Comparison of ENCODE assay signal across 10 cellular contexts in the genomic region with DNA sequence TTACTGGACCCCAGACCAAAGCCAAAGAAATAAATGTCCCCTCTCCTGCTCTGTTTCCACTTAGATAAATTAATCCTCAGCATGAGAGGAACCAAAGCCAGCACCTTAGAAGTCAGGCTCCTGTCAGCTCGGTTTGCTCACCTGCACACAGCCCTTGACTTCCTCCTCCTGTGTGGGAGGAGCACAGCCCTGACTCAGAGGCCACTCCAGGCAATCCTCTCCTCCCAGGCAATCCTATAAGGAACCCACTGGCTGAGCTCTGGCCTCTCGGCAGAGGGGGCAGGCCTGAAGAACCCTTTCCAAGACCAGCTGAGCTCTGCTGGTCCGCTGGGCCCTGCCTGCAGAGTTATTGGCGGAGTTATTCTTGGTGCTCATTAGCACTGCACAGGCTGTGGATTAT. TPM values are rescaled to one million over a fixed set of nuclear protein-coding genes. Genes with fewer than 3 reads are reported as not detected.
A peak's percentile ranks its signal among the peaks of the same experiment; 100 is the strongest.
DNase-seq lines count a peak whose midpoint lies in the region; ATAC-seq and TF ChIP-seq lines count a peak whose summit lies in the region.
"Had no signal": no experiment of that assay in that cellular context is flagged by ENCODE, and none has a peak within 500 bp of the region (broad histone marks: within the 10 kb centered on the region; RNA-seq: fewer than 3 reads in every experiment).

No MANE protein-coding gene starts in this region.

- no peaks in the 10 kb centered on the region for H3K36me3 ChIP-seq in spleen
- H3K36me3 ChIP-seq: adrenal gland had no signal

- TF ChIP-seq CTCF in type B pancreatic cell (conservative IDR thresholded peaks at IDR 0.05) (no peak), spleen (IDR thresholded peaks at IDR 0.05 in 8 of 11, conservative IDR thresholded peaks at IDR 0.05 in 3 of 11) (no peak)

- H3K9me3 ChIP-seq in spleen = no peaks in the 10 kb centered on the region
- H3K9me3 ChIP-seq: adrenal gland had no signal

- intact Hi-C loops in activated CD4-positive, alpha-beta T cell treated with anti-CD3 and anti-CD28 coated beads for 36 hours (cut with DNase I, micrococcal nuclease) = no loop called here
- intact Hi-C loops in spleen (cut with DNase I; ENCODE audit: low total_unique reads) = no loop called here

- no peaks in the 10 kb centered on the region for H3K36me3 Mint-ChIP-seq in activated CD4-positive, alpha-beta T cell treated with anti-CD3 and anti-CD28 coated beads for 36 hours (ENCODE audit: low read depth)
- peaks cover 4 to 7% (median 5%) of the 10 kb centered on the region in 3 donors for H3K36me3 Mint-ChIP-seq in immature natural killer cell
- peaks cover 3% of the 10 kb centered on the region for H3K36me3 Mint-ChIP-seq in type B pancreatic cell
- H3K36me3 Mint-ChIP-seq in natural killer cell treated with Interleukin-12 subunit alpha and Interleukin-12 subunit beta and Interleukin-15 and Interleukin-18, amount 100 ng/mL, for 72 hours = no peaks in the 10 kb centered on the region

- no peak overlapping the region for H3K4me3 Mint-ChIP-seq in activated CD4-positive, alpha-beta T cell treated with anti-CD3 and anti-CD28 coated beads for 36 hours
- H3K4me3 Mint-ChIP-seq in immature natural killer cell (no peak overlapping the region), type B pancreatic cell (peak overlapping the region; percentile 54)
- H3K4me3 Mint-ChIP-seq in natural killer cell treated with Interleukin-12 subunit alpha and Interleukin-12 subunit beta and Interleukin-15 and Interleukin-18, amount 100 ng/mL, for 72 hours = no peak overlapping the region

- TF ChIP-seq POLR2A in spleen (IDR thresholded peaks at IDR 0.05) = no peak

- H3K27ac Mint-ChIP-seq in activated CD4-positive, alpha-beta T cell treated with anti-CD3 and anti-CD28 coated beads for 36 hours = peak overlapping the region; percentile 40
- peak overlapping the region; percentile 6 to 65 (median 40) for H3K27ac Mint-ChIP-seq in immature natural killer cell
- H3K27ac Mint-ChIP-seq in type B pancreatic cell = peak overlapping the region; percentile 58
- H3K27ac Mint-ChIP-seq in natural killer cell treated with Interleukin-12 subunit alpha and Interleukin-12 subunit beta and Interleukin-15 and Interleukin-18, amount 100 ng/mL, for 72 hours = peak overlapping the region in 1 of 2 donors; percentile 26

- H3K4me1 Mint-ChIP-seq in activated CD4-positive, alpha-beta T cell treated with anti-CD3 and anti-CD28 coated beads for 36 hours = peaks cover 60% of the 10 kb centered on the region
- H3K4me1 Mint-ChIP-seq in immature natural killer cell (peaks cover 58 to 71% of the 10 kb centered on the region in 2 donors), type B pancreatic cell (ENCODE audit: unreplicated experiment) (peaks cover 30% of the 10 kb centered on the region)
- peaks cover 51 to 59% of the 10 kb centered on the region in 2 donors for H3K4me1 Mint-ChIP-seq in natural killer cell treated with Interleukin-12 subunit alpha and Interleukin-12 subunit beta and Interleukin-15 and Interleukin-18, amount 100 ng/mL, for 72 hours (ENCODE audit: low read depth in 2 of 2)

- H3K4me1 ChIP-seq in spleen = peaks cover 13 to 38% (median 29%) of the 10 kb centered on the region in 6 donors

- POLR2A ChIA-PET in activated CD4-positive, alpha-beta T cell treated with anti-CD3 and anti-CD28 coated beads for 36 hours (lab: Charles Lee) = no interaction called here

- H3K4me3 ChIP-seq in spleen = no peak overlapping the region
- H3K4me3 ChIP-seq: adrenal gland had no signal

- WGBS in spleen, 5 donors = 76 to 88% (median 85%) methylated on average over 2 to 4 of the region's 4 CpGs

- no peaks in the 10 kb centered on the region for H3K27me3 ChIP-seq in spleen (replicated peaks in 1 of 7)
- H3K27me3 ChIP-seq: adrenal gland had no signal

- no peaks in the 10 kb centered on the region for H3K27me3 Mint-ChIP-seq in activated CD4-positive, alpha-beta T cell treated with anti-CD3 and anti-CD28 coated beads for 36 hours
- H3K27me3 Mint-ChIP-seq in immature natural killer cell (ENCODE audit: low read depth in 3 of 3) = peaks cover 0 to 2% (median 0%) of the 10 kb centered on the region in 3 donors
- no peaks in the 10 kb centered on the region for H3K27me3 Mint-ChIP-seq in type B pancreatic cell
- H3K27me3 Mint-ChIP-seq in natural killer cell treated with Interleukin-12 subunit alpha and Interleukin-12 subunit beta and Interleukin-15 and Interleukin-18, amount 100 ng/mL, for 72 hours = no peaks in the 10 kb centered on the region

- H3K27ac ChIP-seq in spleen = no peak overlapping the region
- H3K27ac ChIP-seq: adrenal gland had no signal

- no peak for ATAC-seq in activated CD4-positive, alpha-beta T cell treated with anti-CD3 and anti-CD28 coated beads for 36 hours
- no peak for ATAC-seq in natural killer cell treated with Interleukin-12 subunit alpha and Interleukin-12 subunit beta and Interleukin-15 and Interleukin-18, amount 100 ng/mL, for 72 hours
- ATAC-seq in HG02840 (IDR thresholded peaks at IDR 0.05; ENCODE audit: low FRiP score, unreplicated experiment) = no peak
- ATAC-seq: sciatic nerve had no signal

- DNase-seq in activated CD4-positive, alpha-beta T cell treated with anti-CD3 and anti-CD28 coated beads for 36 hours = no peak
- no peak for DNase-seq in activated CD4-positive, alpha-beta T cell treated with anti-CD3 and anti-CD28 coated beads, Interleukin-2, amount 50 U/mL, for 4 hours
- peak; percentile 64 for DNase-seq in RPMI8226
- DNase-seq in immature natural killer cell = no peak
- DNase-seq in type B pancreatic cell (ENCODE audit: extremely low spot score, unreplicated experiment) = no peak
- no peak for DNase-seq in natural killer cell treated with Interleukin-12 subunit alpha and Interleukin-12 subunit beta and Interleukin-15 and Interleukin-18, amount 100 ng/mL, for 72 hours (ENCODE audit: low spot score)
- no peak for DNase-seq in spleen
- DNase-seq: adrenal gland had no signal

- CTCF ChIA-PET in activated CD4-positive, alpha-beta T cell treated with anti-CD3 and anti-CD28 coated beads for 36 hours (lab: Charles Lee) = no interaction called here

- no peaks in the 10 kb centered on the region for H3K9me3 Mint-ChIP-seq in activated CD4-positive, alpha-beta T cell treated with anti-CD3 and anti-CD28 coated beads for 36 hours (ENCODE audit: low read depth)
- H3K9me3 Mint-ChIP-seq in immature natural killer cell (no peaks in the 10 kb centered on the region), type B pancreatic cell (no peaks in the 10 kb centered on the region)
- H3K9me3 Mint-ChIP-seq in natural killer cell treated with Interleukin-12 subunit alpha and Interleukin-12 subunit beta and Interleukin-15 and Interleukin-18, amount 100 ng/mL, for 72 hours = no peaks in the 10 kb centered on the region

RNA-seq across cellular contexts. Expression of a gene that starts 30.8 kb away (rescaled TPM):
- total RNA-seq in activated CD4-positive, alpha-beta T cell treated with anti-CD3 and anti-CD28 coated beads for 36 hours = under 1 TPM; 0.30 to 0.50 TPM
- polyA plus RNA-seq in immature natural killer cell (1 to 10 TPM; 2.4 to 6.8 (median 2.8) TPM), spleen (under 1 TPM; 0.47 to 0.70 (median 0.48) TPM)
- total RNA-seq in type B pancreatic cell (ENCODE audit: low replicate concordance) (10.9 and 33.1 TPM in 2 replicates), spleen (1 to 10 TPM in 6 of 7 donors, under 1 TPM in 1; 0.60 to 2.5 (median 1.2) TPM)
- total RNA-seq in natural killer cell treated with Interleukin-12 subunit alpha and Interleukin-12 subunit beta and Interleukin-15 and Interleukin-18, amount 100 ng/mL, for 72 hours = 1 to 10 TPM in 1 of 2 donors, under 1 TPM in 1; 0.69 to 1.5 TPM
